Comparison of ENCODE assay signal across 2 cellular contexts in the genomic region with DNA sequence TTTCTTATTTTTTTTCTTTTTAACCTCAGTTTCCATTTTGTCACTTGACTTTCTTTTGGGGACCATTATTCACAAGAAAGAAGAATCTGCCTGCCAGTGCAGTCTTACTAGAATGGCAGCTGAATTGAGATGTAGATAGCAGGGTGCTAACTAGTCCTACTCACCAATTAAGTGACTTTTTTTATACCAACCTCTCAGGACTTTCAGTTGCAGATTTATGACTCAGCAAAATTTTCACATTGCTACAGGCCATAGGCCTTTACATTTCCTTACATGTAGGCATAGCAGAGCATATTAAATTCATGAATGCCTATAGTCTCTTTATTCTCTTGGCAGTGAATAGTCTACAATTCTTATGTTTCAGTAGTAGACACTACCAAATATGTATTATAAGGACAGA.
TF ChIP-seq lines count a peak whose summit lies in the region.

No MANE protein-coding gene starts in this region.

TF ChIP-seq in GM12878, 131 proteins besides CTCF, POLR2A, EP300 and RAD21 (continued from another document and continues in another):
- TF ChIP-seq, protein P1, sequence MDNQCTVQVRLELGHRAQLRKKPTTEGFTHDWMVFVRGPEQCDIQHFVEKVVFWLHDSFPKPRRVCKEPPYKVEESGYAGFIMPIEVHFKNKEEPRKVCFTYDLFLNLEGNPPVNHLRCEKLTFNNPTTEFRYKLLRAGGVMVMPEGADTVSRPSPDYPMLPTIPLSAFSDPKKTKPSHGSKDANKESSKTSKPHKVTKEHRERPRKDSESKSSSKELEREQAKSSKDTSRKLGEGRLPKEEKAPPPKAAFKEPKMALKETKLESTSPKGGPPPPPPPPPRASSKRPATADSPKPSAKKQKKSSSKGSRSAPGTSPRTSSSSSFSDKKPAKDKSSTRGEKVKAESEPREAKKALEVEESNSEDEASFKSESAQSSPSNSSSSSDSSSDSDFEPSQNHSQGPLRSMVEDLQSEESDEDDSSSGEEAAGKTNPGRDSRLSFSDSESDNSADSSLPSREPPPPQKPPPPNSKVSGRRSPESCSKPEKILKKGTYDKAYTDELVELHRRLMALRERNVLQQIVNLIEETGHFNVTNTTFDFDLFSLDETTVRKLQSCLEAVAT (IDR thresholded peaks at IDR 0.05), result 0 out of 2 replicates have a peak, but pooled peaks have one; percentile 27
- TF ChIP-seq CBFB (IDR thresholded peaks at IDR 0.05; ENCODE audit: low read depth) (no peak), STAT1 (conservative IDR thresholded peaks at IDR 0.05) (no peak), SPI1 (IDR thresholded peaks at IDR 0.05; ENCODE audit: borderline replicate concordance, insufficient read depth, low read depth, low read length) (no peak), SIN3A (IDR thresholded peaks at IDR 0.05; ENCODE audit: low read depth, low read length) (no peak), KDM1A (IDR thresholded peaks at IDR 0.05; ENCODE audit: borderline replicate concordance) (no peak), ESRRA (IDR thresholded peaks at IDR 0.05; ENCODE audit: low read length) (no peak), NFYA (IDR thresholded peaks at IDR 0.05; ENCODE audit: borderline replicate concordance, low read depth, low read length) (no peak), FOS (IDR thresholded peaks at IDR 0.05; ENCODE audit: borderline replicate concordance, extremely low read depth, insufficient read length) (no peak), TCF12 (IDR thresholded peaks at IDR 0.05; ENCODE audit: low read depth, low read length) (no peak), MEF2A (IDR thresholded peaks at IDR 0.05; ENCODE audit: insufficient read depth, low read depth, low read length) (no peak), YY1 (IDR thresholded peaks at IDR 0.05; ENCODE audit: low read depth, low read length) (no peak), SRF (IDR thresholded peaks at IDR 0.05; ENCODE audit: low read depth in 2 of 2, low read length in 2 of 2) (no peak), NRF1 (conservative IDR thresholded peaks at IDR 0.05; ENCODE audit: low read depth, low read length) (no peak), ZNF384 (IDR thresholded peaks at IDR 0.05; ENCODE audit: borderline replicate concordance, low read depth, low read length) (peak; percentile 41; the same call in 1 of the 2 replicates), NR2F1 (conservative IDR thresholded peaks at IDR 0.05) (no peak), DPF2 (IDR thresholded peaks at IDR 0.05) (peak; percentile 16; the same call in 1 of the 2 replicates), SIX5 (IDR thresholded peaks at IDR 0.05; ENCODE audit: low read depth, low read length, severe bottlenecking) (no peak), RUNX3 (IDR thresholded peaks at IDR 0.05; ENCODE audit: low read length) (peak; percentile 4; the same call in 1 of the 2 replicates), SMAD1 (IDR thresholded peaks at IDR 0.05; ENCODE audit: low read depth, partially characterized antibody) (no peak), EED (IDR thresholded peaks at IDR 0.05; ENCODE audit: low read depth) (no peak), NBN (IDR thresholded peaks at IDR 0.05) (peak; percentile 49; the same call in 1 of the 2 replicates)
- TF ChIP-seq, protein P2, sequence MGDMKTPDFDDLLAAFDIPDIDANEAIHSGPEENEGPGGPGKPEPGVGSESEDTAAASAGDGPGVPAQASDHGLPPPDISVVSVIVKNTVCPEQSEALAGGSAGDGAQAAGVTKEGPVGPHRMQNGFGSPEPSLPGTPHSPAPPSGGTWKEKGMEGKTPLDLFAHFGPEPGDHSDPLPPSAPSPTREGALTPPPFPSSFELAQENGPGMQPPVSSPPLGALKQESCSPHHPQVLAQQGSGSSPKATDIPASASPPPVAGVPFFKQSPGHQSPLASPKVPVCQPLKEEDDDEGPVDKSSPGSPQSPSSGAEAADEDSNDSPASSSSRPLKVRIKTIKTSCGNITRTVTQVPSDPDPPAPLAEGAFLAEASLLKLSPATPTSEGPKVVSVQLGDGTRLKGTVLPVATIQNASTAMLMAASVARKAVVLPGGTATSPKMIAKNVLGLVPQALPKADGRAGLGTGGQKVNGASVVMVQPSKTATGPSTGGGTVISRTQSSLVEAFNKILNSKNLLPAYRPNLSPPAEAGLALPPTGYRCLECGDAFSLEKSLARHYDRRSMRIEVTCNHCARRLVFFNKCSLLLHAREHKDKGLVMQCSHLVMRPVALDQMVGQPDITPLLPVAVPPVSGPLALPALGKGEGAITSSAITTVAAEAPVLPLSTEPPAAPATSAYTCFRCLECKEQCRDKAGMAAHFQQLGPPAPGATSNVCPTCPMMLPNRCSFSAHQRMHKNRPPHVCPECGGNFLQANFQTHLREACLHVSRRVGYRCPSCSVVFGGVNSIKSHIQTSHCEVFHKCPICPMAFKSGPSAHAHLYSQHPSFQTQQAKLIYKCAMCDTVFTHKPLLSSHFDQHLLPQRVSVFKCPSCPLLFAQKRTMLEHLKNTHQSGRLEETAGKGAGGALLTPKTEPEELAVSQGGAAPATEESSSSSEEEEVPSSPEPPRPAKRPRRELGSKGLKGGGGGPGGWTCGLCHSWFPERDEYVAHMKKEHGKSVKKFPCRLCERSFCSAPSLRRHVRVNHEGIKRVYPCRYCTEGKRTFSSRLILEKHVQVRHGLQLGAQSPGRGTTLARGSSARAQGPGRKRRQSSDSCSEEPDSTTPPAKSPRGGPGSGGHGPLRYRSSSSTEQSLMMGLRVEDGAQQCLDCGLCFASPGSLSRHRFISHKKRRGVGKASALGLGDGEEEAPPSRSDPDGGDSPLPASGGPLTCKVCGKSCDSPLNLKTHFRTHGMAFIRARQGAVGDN (IDR thresholded peaks at IDR 0.05), result no peak
- TF ChIP-seq, protein P3, sequence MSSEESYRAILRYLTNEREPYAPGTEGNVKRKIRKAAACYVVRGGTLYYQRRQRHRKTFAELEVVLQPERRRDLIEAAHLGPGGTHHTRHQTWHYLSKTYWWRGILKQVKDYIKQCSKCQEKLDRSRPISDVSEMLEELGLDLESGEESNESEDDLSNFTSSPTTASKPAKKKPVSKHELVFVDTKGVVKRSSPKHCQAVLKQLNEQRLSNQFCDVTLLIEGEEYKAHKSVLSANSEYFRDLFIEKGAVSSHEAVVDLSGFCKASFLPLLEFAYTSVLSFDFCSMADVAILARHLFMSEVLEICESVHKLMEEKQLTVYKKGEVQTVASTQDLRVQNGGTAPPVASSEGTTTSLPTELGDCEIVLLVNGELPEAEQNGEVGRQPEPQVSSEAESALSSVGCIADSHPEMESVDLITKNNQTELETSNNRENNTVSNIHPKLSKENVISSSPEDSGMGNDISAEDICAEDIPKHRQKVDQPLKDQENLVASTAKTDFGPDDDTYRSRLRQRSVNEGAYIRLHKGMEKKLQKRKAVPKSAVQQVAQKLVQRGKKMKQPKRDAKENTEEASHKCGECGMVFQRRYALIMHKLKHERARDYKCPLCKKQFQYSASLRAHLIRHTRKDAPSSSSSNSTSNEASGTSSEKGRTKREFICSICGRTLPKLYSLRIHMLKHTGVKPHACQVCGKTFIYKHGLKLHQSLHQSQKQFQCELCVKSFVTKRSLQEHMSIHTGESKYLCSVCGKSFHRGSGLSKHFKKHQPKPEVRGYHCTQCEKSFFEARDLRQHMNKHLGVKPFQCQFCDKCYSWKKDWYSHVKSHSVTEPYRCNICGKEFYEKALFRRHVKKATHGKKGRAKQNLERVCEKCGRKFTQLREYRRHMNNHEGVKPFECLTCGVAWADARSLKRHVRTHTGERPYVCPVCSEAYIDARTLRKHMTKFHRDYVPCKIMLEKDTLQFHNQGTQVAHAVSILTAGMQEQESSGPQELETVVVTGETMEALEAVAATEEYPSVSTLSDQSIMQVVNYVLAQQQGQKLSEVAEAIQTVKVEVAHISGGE (CRISPR knock-in tag; IDR thresholded peaks at IDR 0.05), result no peak

TF ChIP-seq in GM12891, 5 proteins besides CTCF, POLR2A, EP300 and RAD21 (continued from another document):
- TF ChIP-seq SPI1 (IDR thresholded peaks at IDR 0.05; ENCODE audit: low read depth, low read length), result no peak
TF ChIP-seq in GM12891: peak in this region for 0.
